Comparison of ENCODE assay signal across 1 cellular context in genomic region chr2:46748121-46748520, GRCh38.
TF ChIP-seq lines count a peak whose summit lies in the region.

No MANE protein-coding gene starts in this region.

TF ChIP-seq in K562, 482 proteins besides CTCF, POLR2A, EP300 and RAD21:
- TF ChIP-seq ZBTB49 (CRISPR knock-in tag; IDR thresholded peaks at IDR 0.05; ENCODE audit: borderline replicate concordance) (no peak), PCBP2 (IDR thresholded peaks at IDR 0.05; ENCODE audit: low read depth, low read length, poor library complexity, severe bottlenecking) (no peak), CSDE1 (IDR thresholded peaks at IDR 0.05) (no peak), ARID4B (CRISPR knock-in tag; IDR thresholded peaks at IDR 0.05) (no peak), MTA1 (IDR thresholded peaks at IDR 0.05; ENCODE audit: borderline replicate concordance) (no peak), ZBTB11 (CRISPR knock-in tag; IDR thresholded peaks at IDR 0.05) (no peak), RERE (CRISPR knock-in tag; IDR thresholded peaks at IDR 0.05; ENCODE audit: borderline replicate concordance) (no peak), KAT2B (IDR thresholded peaks at IDR 0.05; ENCODE audit: low read depth, low read length) (no peak), WHSC1 (IDR thresholded peaks at IDR 0.05; ENCODE audit: low read length) (no peak), ZKSCAN3 (CRISPR knock-in tag; IDR thresholded peaks at IDR 0.05) (no peak)
TF ChIP-seq in K562: peak in this region for 0.
